In genomic region chr15:62444104-62445027, GRCh38 we compare ENCODE assay signal across 12 cellular contexts. TPM values are rescaled to one million over a fixed set of nuclear protein-coding genes. Genes with fewer than 3 reads are reported as not detected.
A peak's percentile ranks its signal among the peaks of the same experiment; 100 is the strongest.
DNase-seq lines count a peak whose midpoint lies in the region; ATAC-seq, FAIRE-seq and TF ChIP-seq lines count a peak whose summit lies in the region.
"Had no signal": no experiment of that assay in that cellular context is flagged by ENCODE, and none has a peak within 500 bp of the region (broad histone marks: within the 10 kb centered on the region; RNA-seq: fewer than 3 reads in every experiment).

No MANE protein-coding gene starts in this region.

- no peaks in the 10 kb centered on the region for H3K79me2 ChIP-seq in fibroblast of lung (ENCODE audit: control insufficient read depth, insufficient read depth, low read length)
- no peaks in the 10 kb centered on the region for H3K79me2 ChIP-seq in Karpas-422 (ENCODE audit: low read length)

- H2AFZ ChIP-seq in fibroblast of lung (ENCODE audit: low read length), result no peak overlapping the region
- H2AFZ ChIP-seq in Karpas-422 (ENCODE audit: low read length), result no peak overlapping the region

- H3K9me2 ChIP-seq in Karpas-422 (replicated peaks; ENCODE audit: insufficient read depth, low read length), result no peaks in the 10 kb centered on the region

- peak; percentile 95 for FAIRE-seq in RCC 7860 (lab: Jason Lieb, UNC)

- peak overlapping the region; percentile 84 for H3K27ac ChIP-seq in fibroblast of lung (ENCODE audit: insufficient read depth, low read length)
- H3K27ac ChIP-seq in Karpas-422 (ENCODE audit: low read length), result no peak overlapping the region

- peak; percentile 97 for DNase-seq in EH (ENCODE audit: low read depth)
- DNase-seq in RCC 7860 (ENCODE audit: low spot score), result peak; percentile 85
- peak; percentile 94 to 98 for DNase-seq in fibroblast of lung (ENCODE audit: low read depth in 2 of 2)
- DNase-seq in retinal pigment epithelial cell (ENCODE audit: low read depth), result peak; percentile 77
- no peak for DNase-seq in NCI-H748 (lab: John Stamatoyannopoulos, UW; ENCODE audit: unreplicated experiment)
- DNase-seq in Karpas-422, result no peak
- no peak for DNase-seq in NCI-H1105 (lab: John Stamatoyannopoulos, UW)
- DNase-seq: activated naive CD4-positive, alpha-beta T cell treated with Interleukin-2 at 50 U/mL for 16 hours; DND-41; NCI-H2081; T-helper 9 cell had no signal

- no peaks in the 10 kb centered on the region for H3K4me1 Mint-ChIP-seq in stimulated activated memory B cell treated with anti-CD40 and anti-IgM and Interleukin-4, amounts not matched to agents 10 μg/mL and 1 μg/mL and 100 μg/mL, for 72 hours

- no peaks in the 10 kb centered on the region for H3K36me3 Mint-ChIP-seq in stimulated activated memory B cell treated with anti-CD40 and anti-IgM and Interleukin-4, amounts not matched to agents 10 μg/mL and 1 μg/mL and 100 μg/mL, for 72 hours

- TF ChIP-seq CTCF in fibroblast of lung (conservative IDR thresholded peaks at IDR 0.05 in 1 of 2, IDR thresholded peaks at IDR 0.05 in 1 of 2; ENCODE audit: low read depth in 1 of 2, low read length in 2 of 2), result no peak
- no peak for TF ChIP-seq CTCF in retinal pigment epithelial cell (conservative IDR thresholded peaks at IDR 0.05; ENCODE audit: low read depth, low read length)

- H3K9ac ChIP-seq in fibroblast of lung (ENCODE audit: insufficient read depth, low read length) (no peak overlapping the region), Karpas-422 (ENCODE audit: low read length) (no peak overlapping the region)

- H3K4me1 ChIP-seq in fibroblast of lung (ENCODE audit: control insufficient read depth, extremely low read depth, insufficient read depth, low read length) (peaks cover 29% of the 10 kb centered on the region), Karpas-422 (ENCODE audit: low read length) (no peaks in the 10 kb centered on the region)

- H4K20me1 ChIP-seq in fibroblast of lung (ENCODE audit: control insufficient read depth, extremely low read depth, insufficient read depth, low read length) (no peaks in the 10 kb centered on the region), Karpas-422 (ENCODE audit: insufficient read depth, low read depth, low read length) (0 out of 2 replicates have a peak, but pooled peaks cover 4% of the 10 kb centered on the region)

- H3K4me3 ChIP-seq in fibroblast of lung (replicated peaks in 1 of 4; ENCODE audit: control extremely low read depth in 1 of 4, insufficient read depth in 1 of 4, low read depth in 3 of 4, low read length in 4 of 4) (peak overlapping the region in 1 of 4 experiments; percentile 5), retinal pigment epithelial cell (ENCODE audit: low read length) (no peak overlapping the region), Karpas-422 (ENCODE audit: low read length) (no peak overlapping the region)

- no peak overlapping the region for H3K4me3 Mint-ChIP-seq in stimulated activated memory B cell treated with anti-CD40 and anti-IgM and Interleukin-4, amounts not matched to agents 10 μg/mL and 1 μg/mL and 100 μg/mL, for 72 hours

- no peaks in the 10 kb centered on the region for H3K9me3 Mint-ChIP-seq in stimulated activated memory B cell treated with anti-CD40 and anti-IgM and Interleukin-4, amounts not matched to agents 10 μg/mL and 1 μg/mL and 100 μg/mL, for 72 hours

- H3K27me3 ChIP-seq in fibroblast of lung (ENCODE audit: control insufficient read depth, insufficient read depth, low read length), result no peaks in the 10 kb centered on the region
- no peaks in the 10 kb centered on the region for H3K27me3 ChIP-seq in Karpas-422 (ENCODE audit: low read length)

- H3K27me3 Mint-ChIP-seq in stimulated activated memory B cell treated with anti-CD40 and anti-IgM and Interleukin-4, amounts not matched to agents 10 μg/mL and 1 μg/mL and 100 μg/mL, for 72 hours, result no peaks in the 10 kb centered on the region

- H3K9me3 ChIP-seq in fibroblast of lung (ENCODE audit: control insufficient read depth, insufficient read depth, low read depth, low read length) (no peaks in the 10 kb centered on the region), Karpas-422 (ENCODE audit: low read length) (no peaks in the 10 kb centered on the region)

- H3K36me3 ChIP-seq in fibroblast of lung (ENCODE audit: control insufficient read depth, insufficient read depth, low read length), result no peaks in the 10 kb centered on the region
- no peaks in the 10 kb centered on the region for H3K36me3 ChIP-seq in Karpas-422 (ENCODE audit: insufficient read depth, low read length)

- H3K4me2 ChIP-seq in fibroblast of lung (ENCODE audit: extremely low read depth, insufficient read depth, low read length), result peak overlapping the region; percentile 81
- no peak overlapping the region for H3K4me2 ChIP-seq in Karpas-422 (ENCODE audit: low read depth, low read length, poor library complexity, severe bottlenecking)

- no peak overlapping the region for H3K27ac Mint-ChIP-seq in stimulated activated memory B cell treated with anti-CD40 and anti-IgM and Interleukin-4, amounts not matched to agents 10 μg/mL and 1 μg/mL and 100 μg/mL, for 72 hours

- ATAC-seq in stimulated activated memory B cell treated with anti-CD40 and anti-IgM and Interleukin-4, amounts not matched to agents 10 μg/mL and 1 μg/mL and 100 μg/mL, for 72 hours, result no peak

RNA-seq across cellular contexts. Expression of gene TLN2, which starts 54.0 kb away (rescaled TPM):
- 28.8 and 51.2 TPM in 2 replicates for total RNA-seq in fibroblast of lung
- polyA plus RNA-seq in fibroblast of lung, result 4.6 and 16.3 TPM in 2 replicates
- 6.2 and 20.1 TPM in 2 replicates for polyA plus RNA-seq in fibroblast of lung (2012)
- polyA minus RNA-seq in fibroblast of lung (ENCODE audit: low replicate concordance), result 23.1 and 94.7 TPM in 2 replicates
- 1.4 and 2.3 TPM in 2 replicates for total RNA-seq in Karpas-422 (2014; rRNA removed; shearing (Covaris generic); ENCODE audit: low replicate concordance)

Comparison
In these comparisons a context has a peak if more than half of its experiments do, and no peak if none do; other contexts are left out.
1. DNase-seq: peak in EH (single experiment), RCC 7860 (single experiment), fibroblast of lung (2 of 2) and retinal pigment epithelial cell (single experiment); none in NCI-H748 (single experiment), Karpas-422 (single experiment) and NCI-H1105 (single experiment).